Comparison of ENCODE assay signal across 9 cellular contexts in genomic region chr7:151631149-151631967, GRCh38.
DNase-seq lines count a peak whose midpoint lies in the region; ATAC-seq, FAIRE-seq and TF ChIP-seq lines count a peak whose summit lies in the region.
"Had no signal": no experiment of that assay in that cellular context is flagged by ENCODE, and none has a peak within 500 bp of the region (broad histone marks: within the 10 kb centered on the region; RNA-seq: fewer than 3 reads in every experiment).

No MANE protein-coding gene starts in this region.

- no peaks in the 10 kb centered on the region for H3K9me3 ChIP-seq in trophoblast cell (ENCODE audit: insufficient read depth, low read depth, low read length)

- TF ChIP-seq CTCF in activated B cell treated with CpG ODN at 0.5 μM for 24 hours (IDR thresholded peaks at IDR 0.05) (no peak), fibroblast of pulmonary artery (IDR thresholded peaks at IDR 0.05; ENCODE audit: low read length, missing control alignments) (no peak)

- no peak overlapping the region for H2BK12ac ChIP-seq in trophoblast cell (ENCODE audit: low read length)

- peak overlapping the region; percentile 83 for H3K27ac Mint-ChIP-seq in activated B cell treated with CpG ODN at 0.5 μM for 24 hours

- peak overlapping the region; percentile 35 for H3K9ac ChIP-seq in trophoblast cell (ENCODE audit: low read length)

- peak overlapping the region; percentile 67 for H4K91ac ChIP-seq in trophoblast cell (ENCODE audit: low read depth, low read length)

- DNase-seq in EH (ENCODE audit: low read depth) (peak; percentile 14), LHCN-M2 (ENCODE audit: low read depth) (peak; percentile 50), activated B cell treated with CpG ODN at 0.5 μM for 24 hours (peak; percentile 60), fibroblast of pulmonary artery (ENCODE audit: low read depth) (no peak), trophoblast cell (peak; percentile 71 to 88), frontal cortex (ENCODE audit: low spot score in 2 of 2) (no peak)

- peaks cover 15% of the 10 kb centered on the region for H3K4me1 Mint-ChIP-seq in activated B cell treated with CpG ODN at 0.5 μM for 24 hours

- peaks cover 9% of the 10 kb centered on the region for H3K79me1 ChIP-seq in trophoblast cell (ENCODE audit: low read length)

- intact Hi-C loops in activated B cell treated with CpG ODN at 0.5 μM for 24 hours (cut with micrococcal nuclease) = loop anchor here (5.0 to 10.0 kb wide), 5 partner anchors 64 to 1126 kb away; partner anchors contain the start of genes ACTR3B and XRCC2

- peaks cover 5% of the 10 kb centered on the region for H3K79me2 ChIP-seq in trophoblast cell (ENCODE audit: control insufficient read depth, insufficient read depth, low read length, poor library complexity)

- H2AFZ ChIP-seq in trophoblast cell (ENCODE audit: insufficient read depth, low read length, poor library complexity) = peak overlapping the region; percentile 72

- H3K36me3 Mint-ChIP-seq in activated B cell treated with CpG ODN at 0.5 μM for 24 hours (ENCODE audit: low read depth) = peaks cover 12% of the 10 kb centered on the region

- H3K27me3 ChIP-seq in trophoblast cell (ENCODE audit: insufficient read depth, low read length) = no peaks in the 10 kb centered on the region

- H3K4me3 ChIP-seq in fibroblast of pulmonary artery (replicated peaks; ENCODE audit: low read depth, low read length) (peak overlapping the region; percentile 88), trophoblast cell (ENCODE audit: low read depth, low read length) (peak overlapping the region; percentile 75)

- H3K27ac ChIP-seq in trophoblast cell (ENCODE audit: low read depth, low read length) = peak overlapping the region; percentile 69

- H3K4me1 ChIP-seq in trophoblast cell (ENCODE audit: control insufficient read depth in 1 of 2, insufficient read depth in 2 of 2, low read length in 2 of 2) = peaks cover 3 to 4% of the 10 kb centered on the region in 2 experiments

- peak overlapping the region; percentile 74 for H3K4me2 ChIP-seq in trophoblast cell (ENCODE audit: low read length)

- no peak overlapping the region for H2AK5ac ChIP-seq in trophoblast cell (ENCODE audit: low read length)

- no peaks in the 10 kb centered on the region for H3K27me3 Mint-ChIP-seq in activated B cell treated with CpG ODN at 0.5 μM for 24 hours

- no peak overlapping the region for H3K4ac ChIP-seq in trophoblast cell (ENCODE audit: low read depth, low read length)

- POLR2A ChIA-PET in activated B cell treated with CpG ODN at 0.5 μM for 24 hours (lab: Charles Lee) = interaction anchor here (1.0 to 3.0 kb wide), 5 partner anchors 40 to 280 kb away, joined by 3 to 34 read pairs (median 4); partner anchors contain the start of gene RHEB

- no peak for FAIRE-seq in frontal cortex (lab: Jason Lieb, UNC)
- FAIRE-seq: colon had no signal

- H3K4me3 Mint-ChIP-seq in activated B cell treated with CpG ODN at 0.5 μM for 24 hours = peak overlapping the region; percentile 88

- peak overlapping the region; percentile 8 for H2BK120ac ChIP-seq in trophoblast cell (ENCODE audit: insufficient read depth, low read length, poor library complexity)

- peak overlapping the region; percentile 16 for H3K18ac ChIP-seq in trophoblast cell (ENCODE audit: low read length)

- WGBS in trophoblast cell (ENCODE audit: extremely low coverage, insufficient coverage, insufficient read length) = no CpG with 5 or more reads among the region's 44 CpGs

- peak overlapping the region; percentile 81 for H2BK5ac ChIP-seq in trophoblast cell (ENCODE audit: low read depth, low read length, poor library complexity)

- peak overlapping the region; percentile 23 for H4K12ac ChIP-seq in trophoblast cell (ENCODE audit: low read depth, low read length)

- no peaks in the 10 kb centered on the region for H3K36me3 ChIP-seq in trophoblast cell (ENCODE audit: control insufficient read depth in 1 of 2, insufficient read depth in 2 of 2, low read length in 2 of 2)

- no peak overlapping the region for H3K23ac ChIP-seq in trophoblast cell (ENCODE audit: low read length)

- peaks cover 2% of the 10 kb centered on the region for H3K9me3 Mint-ChIP-seq in activated B cell treated with CpG ODN at 0.5 μM for 24 hours

- ATAC-seq in GM21390 (IDR thresholded peaks at IDR 0.05; ENCODE audit: unreplicated experiment) = peak; percentile 20
- ATAC-seq in activated B cell treated with CpG ODN at 0.5 μM for 24 hours (ENCODE audit: low read depth) = peak; percentile 8
- no peak for ATAC-seq in HG03432 (IDR thresholded peaks at IDR 0.05; ENCODE audit: unreplicated experiment)

- H3K14ac ChIP-seq in trophoblast cell (ENCODE audit: low read length) = peak overlapping the region; percentile 8

- CTCF ChIA-PET in activated B cell treated with CpG ODN at 0.5 μM for 24 hours (lab: Charles Lee) = interaction anchor here (0.9 to 3.1 kb wide), 8 partner anchors 12 to 279 kb away, joined by 3 to 21 read pairs (median 4); partner anchors contain the start of gene RHEB

- peak overlapping the region; percentile 72 for H4K8ac ChIP-seq in trophoblast cell (ENCODE audit: low read depth, low read length)

Comparison
In these comparisons a context has a peak if more than half of its experiments do, and no peak if none do; other contexts are left out.
1. DNase-seq: peak in EH (single experiment), LHCN-M2 (single experiment), activated B cell treated with CpG ODN at 0.5 μM for 24 hours (single experiment) and trophoblast cell (2 of 2); none in fibroblast of pulmonary artery (single experiment) and frontal cortex (0 of 2).